18 cellular contexts compared by ENCODE assay signal in the genomic region with DNA sequence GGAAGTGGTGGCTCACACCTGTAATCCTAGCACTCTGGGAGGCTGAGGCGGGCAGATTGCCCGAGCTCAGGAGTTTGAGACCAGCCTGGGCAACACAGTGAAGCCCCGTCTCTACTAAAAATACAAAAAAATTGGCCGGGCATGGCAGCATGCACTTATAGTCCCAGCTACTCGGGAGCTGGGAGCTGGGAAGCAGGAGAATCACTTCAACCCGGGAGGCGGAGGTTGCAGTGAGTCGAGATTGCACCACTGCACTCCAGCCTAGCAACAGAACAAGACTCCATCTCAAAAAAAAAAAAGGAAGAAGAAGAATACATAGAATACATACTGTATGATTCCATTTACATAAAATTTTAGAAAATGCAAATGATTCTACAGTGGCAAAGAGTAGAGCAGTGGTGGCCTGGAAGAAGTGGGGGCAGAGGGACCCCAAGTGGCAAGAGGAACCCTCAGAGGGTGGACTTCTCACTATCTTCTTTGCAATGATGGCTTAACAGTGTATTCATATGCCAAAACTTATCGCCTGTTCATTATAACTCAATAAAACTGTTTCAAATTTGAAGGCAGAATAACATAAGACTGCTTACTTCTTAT.
DNase-seq lines count a peak whose midpoint lies in the region; ATAC-seq and TF ChIP-seq lines count a peak whose summit lies in the region.
"Had no signal": no experiment of that assay in that cellular context is flagged by ENCODE, and none has a peak within 500 bp of the region (broad histone marks: within the 10 kb centered on the region; RNA-seq: fewer than 3 reads in every experiment).

No MANE protein-coding gene starts in this region.

- H3K27ac Mint-ChIP-seq in central memory CD8-positive, alpha-beta T cell (ENCODE audit: low read depth), result peak overlapping the region; percentile 64
- H3K27ac Mint-ChIP-seq: activated naive CD8-positive, alpha-beta T cell treated with anti-CD3 and anti-CD28 coated beads, Interleukin-2, amount 10 ng/mL, durations not matched to agents 7 days and 5 days; stimulated activated naive B cell treated with anti-CD40 and anti-IgM and Interleukin-4, amounts not matched to agents 10 μg/mL and 1 μg/mL and 100 μg/mL, for 72 hours had no signal

- intact Hi-C loops in tibial artery (cut with DNase I; ENCODE audit: low total_unique reads), result no loop called here

- ATAC-seq in central memory CD8-positive, alpha-beta T cell (replicated peaks; ENCODE audit: extremely low read depth, poor library complexity, severe bottlenecking), result no peak
- ATAC-seq in GM18517 (IDR thresholded peaks at IDR 0.05; ENCODE audit: unreplicated experiment) (no peak), GM18868 (IDR thresholded peaks at IDR 0.05; ENCODE audit: unreplicated experiment) (no peak)
- ATAC-seq: gastrocnemius medialis; GM12878; left colon; stimulated activated naive B cell treated with anti-CD40 and anti-IgM and Interleukin-4, amounts not matched to agents 10 μg/mL and 1 μg/mL and 100 μg/mL, for 72 hours had no signal

- in situ Hi-C loops in HAP-1 (cut with MboI; ENCODE audit: low sequenced_read_pairs), result no loop called here

- H3K4me3 ChIP-seq in HL-60 (replicated peaks; ENCODE audit: insufficient read depth, low read length) (no peak overlapping the region), muscle layer of duodenum (ENCODE audit: low read depth in 1 of 2, low read length in 2 of 2) (peak overlapping the region in 1 of 2 donors; percentile 55), tibial artery (peak overlapping the region; percentile 50 to 55), HAP-1 (no peak overlapping the region)
- H3K4me3 ChIP-seq: gastrocnemius medialis, GM12878, right atrium auricular region had no signal

- no peaks in the 10 kb centered on the region for H3K27me3 ChIP-seq in HL-60 (ENCODE audit: insufficient read depth, poor library complexity, severe bottlenecking)
- H3K27me3 ChIP-seq in muscle layer of duodenum (ENCODE audit: low read depth, low read length), result no peaks in the 10 kb centered on the region
- H3K27me3 ChIP-seq in tibial artery, result no peaks in the 10 kb centered on the region
- H3K27me3 ChIP-seq in HAP-1 (ENCODE audit: low read depth), result no peaks in the 10 kb centered on the region
- H3K27me3 ChIP-seq: gastrocnemius medialis, right atrium auricular region had no signal

- H3K9me3 ChIP-seq in muscle layer of duodenum (ENCODE audit: control insufficient read depth in 1 of 2, low read length in 2 of 2) (no peaks in the 10 kb centered on the region), tibial artery (no peaks in the 10 kb centered on the region), HAP-1 (no peaks in the 10 kb centered on the region)
- H3K9me3 ChIP-seq: gastrocnemius medialis, right atrium auricular region had no signal

- DNase-seq in HL-60 (ENCODE audit: low read depth in 1 of 2, low spot score in 1 of 2) (peak in 1 of 2 experiments; percentile 35), tibial artery (peak in 1 of 2 donors; percentile 63), HAP-1 (ENCODE audit: low spot score in 2 of 2) (no peak), anterior cingulate cortex (lab: John Stamatoyannopoulos, UW) (no peak)
- DNase-seq in central memory CD8-positive, alpha-beta T cell (ENCODE audit: low spot score in 2 of 2), result no peak
- DNase-seq: activated naive CD8-positive, alpha-beta T cell treated with anti-CD3 and anti-CD28 coated beads, Interleukin-2, amount 10 ng/mL, durations not matched to agents 7 days and 5 days; erythroblast; gastrocnemius medialis; HCEC 1CT; NCI-H2029 treated with DMSO at 0.1 percent for 48 hours; stimulated activated naive B cell treated with anti-CD40 and anti-IgM and Interleukin-4, amounts not matched to agents 10 μg/mL and 1 μg/mL and 100 μg/mL, for 72 hours; T1000 had no signal

- peaks cover 11% of the 10 kb centered on the region for H3K4me1 Mint-ChIP-seq in central memory CD8-positive, alpha-beta T cell

- H3K27ac ChIP-seq in HL-60 (replicated peaks) (peak overlapping the region; percentile 91), muscle layer of duodenum (ENCODE audit: low read length) (peak overlapping the region; percentile 89), tibial artery (peak overlapping the region; percentile 83 to 87)
- H3K27ac ChIP-seq: gastrocnemius medialis had no signal

- no peak overlapping the region for H3K4me3 Mint-ChIP-seq in central memory CD8-positive, alpha-beta T cell
- H3K4me3 Mint-ChIP-seq: activated naive CD8-positive, alpha-beta T cell treated with anti-CD3 and anti-CD28 coated beads, Interleukin-2, amount 10 ng/mL, durations not matched to agents 7 days and 5 days; stimulated activated naive B cell treated with anti-CD40 and anti-IgM and Interleukin-4, amounts not matched to agents 10 μg/mL and 1 μg/mL and 100 μg/mL, for 72 hours had no signal

- TF ChIP-seq CTCF in HL-60 (IDR thresholded peaks at IDR 0.05; ENCODE audit: insufficient read depth, low read length), result no peak
- no peak for TF ChIP-seq CTCF in tibial artery (IDR thresholded peaks at IDR 0.05)

- peaks cover 9% of the 10 kb centered on the region for H3K36me3 Mint-ChIP-seq in central memory CD8-positive, alpha-beta T cell (ENCODE audit: insufficient read depth)

- H3K36me3 ChIP-seq in muscle layer of duodenum (ENCODE audit: control insufficient read depth in 1 of 2, insufficient read depth in 2 of 2, low read length in 2 of 2) (no peaks in the 10 kb centered on the region), tibial artery (no peaks in the 10 kb centered on the region), HAP-1 (replicated peaks) (no peaks in the 10 kb centered on the region; the same call in 1 of the 2 replicates)
- H3K36me3 ChIP-seq: gastrocnemius medialis, right atrium auricular region had no signal

- no peaks in the 10 kb centered on the region for H3K27me3 Mint-ChIP-seq in central memory CD8-positive, alpha-beta T cell
- H3K27me3 Mint-ChIP-seq: activated naive CD8-positive, alpha-beta T cell treated with anti-CD3 and anti-CD28 coated beads, Interleukin-2, amount 10 ng/mL, durations not matched to agents 7 days and 5 days; stimulated activated naive B cell treated with anti-CD40 and anti-IgM and Interleukin-4, amounts not matched to agents 10 μg/mL and 1 μg/mL and 100 μg/mL, for 72 hours had no signal

- H3K4me1 ChIP-seq in muscle layer of duodenum (ENCODE audit: control insufficient read depth in 1 of 2, insufficient read depth in 2 of 2, low read length in 2 of 2), result peaks cover 22 to 47% of the 10 kb centered on the region in 2 donors
- peaks cover 0 to 95% (median 73%) of the 10 kb centered on the region in 4 donors for H3K4me1 ChIP-seq in tibial artery
- H3K4me1 ChIP-seq in HAP-1, result no peaks in the 10 kb centered on the region; the same call in 1 of the 2 replicates

- H3K9me3 Mint-ChIP-seq in central memory CD8-positive, alpha-beta T cell, result no peaks in the 10 kb centered on the region
- H3K9me3 Mint-ChIP-seq: activated naive CD8-positive, alpha-beta T cell treated with anti-CD3 and anti-CD28 coated beads, Interleukin-2, amount 10 ng/mL, durations not matched to agents 7 days and 5 days; stimulated activated naive B cell treated with anti-CD40 and anti-IgM and Interleukin-4, amounts not matched to agents 10 μg/mL and 1 μg/mL and 100 μg/mL, for 72 hours had no signal

Comparison
In these comparisons a context has a peak if more than half of its experiments do, and no peak if none do; other contexts are left out.
1. H3K4me3 ChIP-seq: peak in tibial artery (2 of 2); none in HL-60 (single experiment) and HAP-1 (single experiment).
2. Peak in every context shown above with its lines, with median percentiles within 50 percentile points of each other: H3K27ac ChIP-seq.